8 cellular contexts compared by ENCODE assay signal in genomic region chr3:72738752-72739520, GRCh38.
DNase-seq lines count a peak whose midpoint lies in the region; ATAC-seq and TF ChIP-seq lines count a peak whose summit lies in the region.
"Had no signal": no experiment of that assay in that cellular context is flagged by ENCODE, and none has a peak within 500 bp of the region (broad histone marks: within the 10 kb centered on the region; RNA-seq: fewer than 3 reads in every experiment).

No MANE protein-coding gene starts in this region.

- 29% methylated on average over 10 of the region's 53 CpGs for WGBS in right lobe of liver (ENCODE audit: insufficient coverage, low coverage, low lambda C conversion rate, missing lambda C conversion rate)

- peak overlapping the region; percentile 68 for H3K4me3 ChIP-seq in coronary artery
- H3K4me3 ChIP-seq in right lobe of liver, result peak overlapping the region; percentile 14 to 46 (median 30)

- TF ChIP-seq CTCF in coronary artery (IDR thresholded peaks at IDR 0.05) (no peak), right lobe of liver (IDR thresholded peaks at IDR 0.05) (no peak)

- H3K27ac ChIP-seq in coronary artery (no peak overlapping the region), right lobe of liver (no peak overlapping the region)
- H3K27ac ChIP-seq: epithelial cell of prostate had no signal

- TF ChIP-seq POLR2A in right lobe of liver (IDR thresholded peaks at IDR 0.05), result no peak

- H3K9me3 ChIP-seq in right lobe of liver, result no peaks in the 10 kb centered on the region

- H3K4me1 ChIP-seq in right lobe of liver, result peaks cover 0 to 8% (median 0%) of the 10 kb centered on the region in 4 donors

- intact Hi-C loops in right lobe of liver (cut with DNase I), result no loop called here

- peak; percentile 42 for DNase-seq in NCI-H146 treated with DMSO at 0.1 percent for 48 hours (lab: John Stamatoyannopoulos, UW; ENCODE audit: unreplicated experiment)
- peak; percentile 59 for DNase-seq in activated CD4-positive, alpha-beta T cell treated with anti-CD3 and anti-CD28 coated beads, Interleukin-2, amount 50 U/mL, for 4 hours
- no peak for DNase-seq in coronary artery (ENCODE audit: low spot score)
- peak; percentile 48 to 64 (median 54) for DNase-seq in right lobe of liver
- peak; percentile 33 to 66 (median 50) for DNase-seq in stimulated activated CD4-positive, alpha-beta T cell treated with anti-CD3 and anti-CD28 coated beads, TNF-alpha, amount 100 ng/mL, for 1 hour (ENCODE audit: low read depth in 3 of 3, low spot score in 1 of 3)
- no peak for DNase-seq in middle frontal gyrus (ENCODE audit: extremely low spot score, low spot score)

- no peaks in the 10 kb centered on the region for H3K36me3 ChIP-seq in right lobe of liver

- no peaks in the 10 kb centered on the region for H3K27me3 ChIP-seq in right lobe of liver

- ATAC-seq in GM19463 (IDR thresholded peaks at IDR 0.05; ENCODE audit: unreplicated experiment), result peak; percentile 80
- peak; percentile 64 to 82 (median 78) for ATAC-seq in right lobe of liver

Comparison
In these comparisons a context has a peak if more than half of its experiments do, and no peak if none do; other contexts are left out.
1. DNase-seq: peak in NCI-H146 treated with DMSO at 0.1 percent for 48 hours (single experiment), activated CD4-positive, alpha-beta T cell treated with anti-CD3 and anti-CD28 coated beads, Interleukin-2, amount 50 U/mL, for 4 hours (2 of 2), right lobe of liver (3 of 3) and stimulated activated CD4-positive, alpha-beta T cell treated with anti-CD3 and anti-CD28 coated beads, TNF-alpha, amount 100 ng/mL, for 1 hour (3 of 3); none in coronary artery (single experiment) and middle frontal gyrus (single experiment).